16 cellular contexts compared by ENCODE assay signal in the genomic region with DNA sequence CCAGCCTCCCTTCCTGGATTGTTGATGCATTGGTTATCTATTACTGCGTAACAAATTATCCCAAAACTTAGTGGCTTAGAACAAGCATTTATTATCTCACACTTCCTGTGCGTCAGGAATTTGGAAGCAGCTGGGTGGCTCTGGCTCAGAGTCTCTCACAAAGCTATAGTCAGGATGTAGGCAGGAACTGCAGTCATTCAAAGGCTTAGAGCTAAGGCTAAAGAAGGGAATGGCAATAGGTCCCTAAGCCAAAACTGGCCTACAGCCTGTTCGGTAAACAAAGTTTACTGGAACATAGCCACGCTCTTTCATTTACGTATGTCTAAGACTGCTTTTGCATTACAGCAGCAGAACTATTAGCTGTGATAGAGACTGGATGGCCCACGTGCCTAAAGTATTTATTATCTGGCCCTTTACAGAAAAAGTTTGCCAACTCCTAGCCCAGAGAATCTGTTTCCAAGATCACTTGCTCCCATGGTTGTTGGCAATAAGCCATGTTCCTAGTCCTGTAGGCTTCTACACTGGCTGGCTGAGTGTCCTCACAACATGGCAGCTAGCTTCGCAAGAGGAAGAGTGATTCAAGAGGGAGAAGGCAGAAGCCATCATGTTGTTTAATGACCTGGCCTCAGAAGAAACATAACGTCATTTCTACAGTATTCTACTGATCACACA.
A peak's percentile ranks its signal among the peaks of the same experiment; 100 is the strongest.
DNase-seq lines count a peak whose midpoint lies in the region; ATAC-seq, FAIRE-seq and TF ChIP-seq lines count a peak whose summit lies in the region.
"Had no signal": no experiment of that assay in that cellular context is flagged by ENCODE, and none has a peak within 500 bp of the region (broad histone marks: within the 10 kb centered on the region; RNA-seq: fewer than 3 reads in every experiment).

No MANE protein-coding gene starts in this region.

- TF ChIP-seq POLR2A in body of pancreas (IDR thresholded peaks at IDR 0.05) = peak in 2 of 3 donors; percentile 13 to 33

- no peaks in the 10 kb centered on the region for H3K27me3 ChIP-seq in body of pancreas

- intact Hi-C loops in body of pancreas (cut with DNase I) (no loop called here), left ventricle myocardium superior (cut with micrococcal nuclease) (no loop called here)

- peak overlapping the region; percentile 86 for H3K27ac Mint-ChIP-seq in progenitor cell of endocrine pancreas

- TF ChIP-seq CTCF in body of pancreas (IDR thresholded peaks at IDR 0.05) (no peak), progenitor cell of endocrine pancreas (IDR thresholded peaks at IDR 0.05; ENCODE audit: unreplicated experiment) (no peak)

- H3K4me1 ChIP-seq in body of pancreas = peaks cover 52% of the 10 kb centered on the region

- H3K36me3 ChIP-seq in body of pancreas (replicated peaks in 1 of 2; ENCODE audit: insufficient read depth in 1 of 2, low read depth in 2 of 2) = no peaks in the 10 kb centered on the region

- H3K36me3 Mint-ChIP-seq in progenitor cell of endocrine pancreas (ENCODE audit: insufficient read depth) = peaks cover 3% of the 10 kb centered on the region

- no peak overlapping the region for H3K4me3 ChIP-seq in body of pancreas

- H3K4me3 Mint-ChIP-seq in progenitor cell of endocrine pancreas (ENCODE audit: low read depth) = no peak overlapping the region
- H3K4me3 Mint-ChIP-seq: brain had no signal

- H3K27ac ChIP-seq in body of pancreas = peak overlapping the region; percentile 48 to 77 (median 64)
- H3K27ac ChIP-seq: RWPE1 had no signal

- DNase-seq in ELR (ENCODE audit: low read depth) = peak; percentile 15
- peak; percentile 41 to 59 (median 56) for DNase-seq in body of pancreas
- no peak for DNase-seq in left ventricle myocardium superior
- DNase-seq in progenitor cell of endocrine pancreas (ENCODE audit: low spot score, unreplicated experiment) = no peak
- DNase-seq in urothelium cell line (ENCODE audit: low spot score) = no peak
- no peak for DNase-seq in activated CD4-positive, alpha-beta T cell treated with anti-CD3 and anti-CD28 coated beads for 48 hours
- DNase-seq: activated CD4-positive, alpha-beta T cell treated with anti-CD3 and anti-CD28 coated beads, Interleukin-2, amount 50 U/mL, for 4 hours; DMS79 treated with DMSO at 0.1 percent for 48 hours; effector memory CD4-positive, alpha-beta T cell; NCI-H1092; NCI-H510A; T1000 had no signal

- ATAC-seq in body of pancreas (peak; percentile 69), left ventricle myocardium superior (peak; percentile 63), HG02981 (IDR thresholded peaks at IDR 0.05; ENCODE audit: unreplicated experiment) (no peak)
- ATAC-seq in activated CD4-positive, CD25-positive, alpha-beta regulatory T cell treated with anti-CD3 and anti-CD28 coated beads, Interleukin-2, amount 50 U/mL, for 24 hours = no peak

- no peak for FAIRE-seq in urothelium cell line (lab: Jason Lieb, UNC)

- WGBS in body of pancreas, 2 donors = 19 to 36% methylated on average over 8 of the region's 8 CpGs

- H3K4me1 Mint-ChIP-seq in progenitor cell of endocrine pancreas (ENCODE audit: low read depth) = peaks cover 23% of the 10 kb centered on the region

- no peaks in the 10 kb centered on the region for H3K27me3 Mint-ChIP-seq in progenitor cell of endocrine pancreas

- H3K9me3 Mint-ChIP-seq in progenitor cell of endocrine pancreas (ENCODE audit: low read depth) = peaks cover 3% of the 10 kb centered on the region
- H3K9me3 Mint-ChIP-seq: brain had no signal

- H3K9me3 ChIP-seq in body of pancreas = no peaks in the 10 kb centered on the region

Comparison
In these comparisons a context has a peak if more than half of its experiments do, and no peak if none do; other contexts are left out.
1. DNase-seq: peak in ELR (single experiment) and body of pancreas (4 of 4); none in left ventricle myocardium superior (single experiment), progenitor cell of endocrine pancreas (single experiment), urothelium cell line (single experiment) and activated CD4-positive, alpha-beta T cell treated with anti-CD3 and anti-CD28 coated beads for 48 hours (single experiment).
2. ATAC-seq: peak in body of pancreas (single experiment) and left ventricle myocardium superior (single experiment); none in HG02981 (single experiment) and activated CD4-positive, CD25-positive, alpha-beta regulatory T cell treated with anti-CD3 and anti-CD28 coated beads, Interleukin-2, amount 50 U/mL, for 24 hours (0 of 2).